Comparison of ENCODE assay signal across 28 cellular contexts in the genomic region with DNA sequence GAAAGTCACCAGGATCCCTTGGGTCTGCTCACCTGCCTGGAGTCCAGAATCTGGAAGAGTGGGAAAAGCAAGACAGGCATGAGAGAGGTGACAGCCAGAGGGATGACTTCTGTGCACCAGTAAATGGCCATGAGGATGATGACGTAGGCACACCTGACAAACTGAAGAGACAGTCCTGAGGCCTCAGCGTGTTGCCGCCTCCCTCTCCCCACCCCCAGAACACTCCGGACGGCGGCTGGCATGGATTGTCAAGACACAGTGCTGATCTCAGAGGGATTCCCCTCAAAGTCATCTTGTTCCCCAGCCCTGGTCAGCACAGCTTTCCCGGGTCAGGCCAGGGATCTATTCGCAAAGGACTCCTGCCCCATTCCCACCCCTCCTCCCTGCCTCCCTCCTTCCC. TPM values are rescaled to one million over a fixed set of nuclear protein-coding genes. Genes with fewer than 3 reads are reported as not detected.
"Had no signal": no experiment of that assay in that cellular context is flagged by ENCODE, and none has a peak within 500 bp of the region (broad histone marks: within the 10 kb centered on the region; RNA-seq: fewer than 3 reads in every experiment).

No MANE protein-coding gene starts in this region.

- FAIRE-seq: endometrium, frontal cortex, islet of Langerhans, small intestine, urothelium cell line had no signal

- H3K36me3 ChIP-seq: heart left ventricle, left ventricle myocardium inferior, stomach, thoracic aorta had no signal

- H3K4me1 ChIP-seq: left ventricle myocardium inferior, parathyroid adenoma had no signal

- H3K9ac ChIP-seq: parathyroid adenoma had no signal

- DNase-seq: cerebellar nuclear complex; cortex of kidney; effector CD8-positive, alpha-beta T cell; heart left ventricle; hypothalamus; left ventricle myocardium inferior; mesenchymal stem cell; naive B cell; occipital lobe; small intestine; stimulated activated CD4-positive, alpha-beta T cell treated with anti-CD3 and anti-CD28 coated beads, Interleukin-12 subunit alpha, Interleukin-12 subunit beta, amount 100 ng/mL, for 4 hours; stimulated activated naive CD4-positive, alpha-beta T cell; substantia nigra; trophoblast cell had no signal

- H3K79me2 ChIP-seq: parathyroid adenoma had no signal

- H2AFZ ChIP-seq: parathyroid adenoma had no signal

- H3K9me3 Mint-ChIP-seq: naive B cell had no signal

- H3K27ac ChIP-seq: dorsolateral prefrontal cortex, heart left ventricle, left ventricle myocardium inferior, parathyroid adenoma, stomach, thoracic aorta had no signal

- H3K4me3 Mint-ChIP-seq: naive B cell, nephron had no signal

- H3K9me3 ChIP-seq: heart left ventricle, left ventricle myocardium inferior, stomach, thoracic aorta had no signal

- H3K4me3 ChIP-seq: dorsolateral prefrontal cortex, heart left ventricle, left ventricle myocardium inferior, lung, stomach, thoracic aorta had no signal

- ATAC-seq: esophagus mucosa, heart left ventricle had no signal

- H3K27ac Mint-ChIP-seq: naive B cell, nephron had no signal

RNA-seq across cellular contexts. Expression of a gene that starts 6.2 kb away (rescaled TPM):
- total RNA-seq: fibroblast of lung, glomerular endothelial cell, left ventricle myocardium inferior, occipital lobe, pulmonary artery endothelial cell, stomach, thoracic aorta had no signal
- polyA plus RNA-seq: fibroblast of lung, lung had no signal

RNA-seq across cellular contexts. Expression of a gene that starts 55.4 kb away (rescaled TPM):
- total RNA-seq: thoracic aorta had no signal
